ENCODE assay signal across 11 cellular contexts in genomic region chr20:50746138-50746940, GRCh38. TPM values are rescaled to one million over a fixed set of nuclear protein-coding genes. Genes with fewer than 3 reads are reported as not detected.
DNase-seq lines count a peak whose midpoint lies in the region; ATAC-seq and TF ChIP-seq lines count a peak whose summit lies in the region.
"Had no signal": no experiment of that assay in that cellular context is flagged by ENCODE, and none has a peak within 500 bp of the region (broad histone marks: within the 10 kb centered on the region; RNA-seq: fewer than 3 reads in every experiment).

No MANE protein-coding gene starts in this region.

- TF ChIP-seq POLR2A in IMR-90 (IDR thresholded peaks at IDR 0.05; ENCODE audit: low read depth, low read length) (no peak), body of pancreas (IDR thresholded peaks at IDR 0.05) (no peak), ovary (IDR thresholded peaks at IDR 0.05) (no peak)

- H3K79me1 ChIP-seq in IMR-90 (ENCODE audit: low read depth in 1 of 2, low read length in 2 of 2), result peaks cover 0 to 2% of the 10 kb centered on the region in 2 experiments; a peak in 1 of 4 replicates

- no peaks in the 10 kb centered on the region for H3K36me3 ChIP-seq in CD4-positive, alpha-beta memory T cell (ENCODE audit: insufficient read depth, low read length)
- H3K36me3 ChIP-seq in IMR-90 (ENCODE audit: control insufficient read depth, insufficient read depth, low read length) (no peaks in the 10 kb centered on the region), body of pancreas (replicated peaks in 1 of 2; ENCODE audit: insufficient read depth in 1 of 2, low read depth in 2 of 2) (no peaks in the 10 kb centered on the region), ovary (no peaks in the 10 kb centered on the region)

- H4K91ac ChIP-seq in IMR-90 (ENCODE audit: insufficient read depth, low read depth, low read length), result no peak overlapping the region

- TF ChIP-seq CTCF in IMR-90 (conservative IDR thresholded peaks at IDR 0.05; ENCODE audit: low read depth, low read length) (no peak), body of pancreas (IDR thresholded peaks at IDR 0.05) (no peak), nephron (IDR thresholded peaks at IDR 0.05; ENCODE audit: unreplicated experiment in 3 of 3) (no peak), ovary (IDR thresholded peaks at IDR 0.05) (no peak)

- no peak overlapping the region for H4K5ac ChIP-seq in IMR-90 (ENCODE audit: low read depth, low read length)

- H4K8ac ChIP-seq in IMR-90 (ENCODE audit: low read depth in 2 of 2, low read length in 2 of 2), result no peak overlapping the region

- no peak for TF ChIP-seq EP300 in ovary (IDR thresholded peaks at IDR 0.05)

- peaks cover 4 to 17% (median 14%) of the 10 kb centered on the region in 4 donors for H3K4me1 Mint-ChIP-seq in CD4-positive, alpha-beta memory T cell
- H3K4me1 Mint-ChIP-seq in nephron, result peaks cover 40% of the 10 kb centered on the region

- peak overlapping the region; percentile 20; the same call in 1 of the 2 replicates for H2BK120ac ChIP-seq in IMR-90 (ENCODE audit: low read depth, low read length)

- CTCF ChIA-PET in CD4-positive, alpha-beta memory T cell (lab: Charles Lee; ENCODE audit: partially characterized antibody), result interaction anchor here (0.6 to 5.7 kb wide), 3 partner anchors 9 to 581 kb away, joined by 3 to 35 read pairs (median 3); partner anchors contain the start of gene PARD6B
- CTCF ChIA-PET in IMR-90 (lab: Yijun Ruan, JAX), result interaction anchor here (0.6 to 1.5 kb wide), 2 partner anchors 94 to 237 kb away, joined by 4 to 8 read pairs; no protein-coding TSS in a partner anchor

- peaks cover 4% of the 10 kb centered on the region; the same call in 1 of the 2 replicates for H3K9me1 ChIP-seq in IMR-90 (ENCODE audit: insufficient read depth, low read length)

- H2AFZ ChIP-seq in IMR-90 (replicated peaks; ENCODE audit: low read length, poor library complexity), result no peak overlapping the region

- H3K4me1 ChIP-seq in CD4-positive, alpha-beta memory T cell (ENCODE audit: insufficient read depth, low read length), result peaks cover 11% of the 10 kb centered on the region
- peaks cover 15% of the 10 kb centered on the region for H3K4me1 ChIP-seq in IMR-90 (ENCODE audit: control insufficient read depth, insufficient read depth, low read length)
- peaks cover 82% of the 10 kb centered on the region for H3K4me1 ChIP-seq in body of pancreas
- H3K4me1 ChIP-seq in ovary (ENCODE audit: insufficient read depth), result peaks cover 7% of the 10 kb centered on the region

- H3K56ac ChIP-seq in IMR-90 (ENCODE audit: extremely low read depth, insufficient read depth, low read length), result no peak overlapping the region

- peaks cover 4 to 32% of the 10 kb centered on the region in 2 donors for H3K36me3 Mint-ChIP-seq in CD4-positive, alpha-beta memory T cell
- H3K36me3 Mint-ChIP-seq in nephron (ENCODE audit: low read depth), result peaks cover 23% of the 10 kb centered on the region

- POLR2A ChIA-PET in CD4-positive, alpha-beta memory T cell (lab: Charles Lee; ENCODE audit: partially characterized antibody), result no interaction called here
- POLR2A ChIA-PET in IMR-90 (lab: Charles Lee; ENCODE audit: unreplicated experiment), result no interaction called here

- 0 out of 2 replicates have a peak, but pooled peaks have one; percentile 5 for ATAC-seq in IMR-90 (ENCODE audit: low read depth)
- peak; percentile 49 for ATAC-seq in body of pancreas
- ATAC-seq in GM18867 (IDR thresholded peaks at IDR 0.05; ENCODE audit: unreplicated experiment), result no peak

- in situ Hi-C loops in IMR-90 (cut with MboI; ENCODE audit: low sequenced_read_pairs), result loop anchor here (10.0 kb wide), 2 partner anchors 282 to 562 kb away; no protein-coding TSS in a partner anchor

- H3K9me3 ChIP-seq in CD4-positive, alpha-beta memory T cell (ENCODE audit: control insufficient read depth in 1 of 2, low read length in 2 of 2), result no peaks in the 10 kb centered on the region
- H3K9me3 ChIP-seq in IMR-90 (ENCODE audit: control insufficient read depth, insufficient read depth, low read length) (no peaks in the 10 kb centered on the region), body of pancreas (no peaks in the 10 kb centered on the region), ovary (no peaks in the 10 kb centered on the region)

- H3K14ac ChIP-seq in IMR-90 (replicated peaks; ENCODE audit: low read depth, low read length), result no peak overlapping the region

- no peak overlapping the region for H2AK9ac ChIP-seq in IMR-90 (replicated peaks; ENCODE audit: low read depth, low read length, poor library complexity)

- no peak overlapping the region for H2BK20ac ChIP-seq in IMR-90 (ENCODE audit: low read depth, low read length)

- peak overlapping the region in 4 of 7 donors; percentile 3 to 57 (median 32) for H3K27ac Mint-ChIP-seq in CD4-positive, alpha-beta memory T cell
- peak overlapping the region; percentile 76 to 91 (median 87) for H3K27ac Mint-ChIP-seq in nephron

- H3K23ac ChIP-seq in IMR-90 (ENCODE audit: low read depth, low read length), result no peak overlapping the region

- H3K4me3 ChIP-seq in CD4-positive, alpha-beta memory T cell (ENCODE audit: low read length in 2 of 2), result no peak overlapping the region
- H3K4me3 ChIP-seq in IMR-90 (ENCODE audit: insufficient read depth, low read depth, low read length) (no peak overlapping the region), body of pancreas (no peak overlapping the region), ovary (no peak overlapping the region)

- no TSS peak for BruUV-seq in IMR-90 (replicated peaks; lab: Mats Ljungman, UMichigan)

- peak overlapping the region; percentile 10; the same call in 1 of the 2 replicates for H3K9ac ChIP-seq in IMR-90 (ENCODE audit: low read depth, low read length)

- no peak overlapping the region for H2BK15ac ChIP-seq in IMR-90 (ENCODE audit: low read depth, low read length)

- WGBS in IMR-90 (ENCODE audit: extremely low coverage in 2 of 2, insufficient read length in 1 of 2), 2 experiments, result 40% methylated on average over 1 of the region's 3 CpGs; no CpG with 5 or more reads in 1 of the 2 experiments
- WGBS in body of pancreas, 2 donors, result 22 to 25% methylated on average over 3 of the region's 3 CpGs
- WGBS in ovary, 3 donors, result 80 to 83% (median 81%) methylated on average over 3 of the region's 3 CpGs

- TF ChIP-seq RAD21 in IMR-90 (IDR thresholded peaks at IDR 0.05; ENCODE audit: low read length), result no peak

- no peak overlapping the region for H3K4me2 ChIP-seq in IMR-90 (ENCODE audit: low read depth, low read length)

- no peaks in the 10 kb centered on the region for H3K27me3 Mint-ChIP-seq in CD4-positive, alpha-beta memory T cell
- no peaks in the 10 kb centered on the region for H3K27me3 Mint-ChIP-seq in nephron (ENCODE audit: low read depth)
- H3K27me3 Mint-ChIP-seq: activated CD4-positive, alpha-beta T cell treated with anti-CD3 and anti-CD28 coated beads, Interleukin-2, amount 10 ng/mL, durations not matched to agents 7 days and 5 days had no signal

- peak overlapping the region; percentile 30; the same call in 1 of the 2 replicates for H3K4ac ChIP-seq in IMR-90 (ENCODE audit: low read depth, low read length)

- H4K20me1 ChIP-seq in IMR-90 (ENCODE audit: insufficient read depth, low read length), result no peaks in the 10 kb centered on the region

- H3K27me3 ChIP-seq in CD4-positive, alpha-beta memory T cell (ENCODE audit: insufficient read depth, low read length), result no peaks in the 10 kb centered on the region
- no peaks in the 10 kb centered on the region for H3K27me3 ChIP-seq in IMR-90 (ENCODE audit: control insufficient read depth, insufficient read depth, low read length)
- no peaks in the 10 kb centered on the region for H3K27me3 ChIP-seq in body of pancreas
- H3K27me3 ChIP-seq in ovary, result no peaks in the 10 kb centered on the region

- dilution Hi-C loops in IMR-90 (cut with HindIII; ENCODE audit: low sequenced_read_pairs, unreplicated experiment), result no loop called here

- DNase-seq in CD4-positive, alpha-beta memory T cell, result no peak
- DNase-seq in IMR-90 (no peak), body of pancreas (peak in 3 of 4 donors; percentile 32 to 62 (median 37)), ovary (no peak), HUDEP-2 (lab: John Stamatoyannopoulos, UW; ENCODE audit: unreplicated experiment in 76 of 76) (no peak), hippocampal formation (lab: John Stamatoyannopoulos, UW) (no peak)
- DNase-seq: activated CD4-positive, alpha-beta T cell treated with anti-CD3 and anti-CD28 coated beads, Interleukin-2, amount 10 ng/mL, durations not matched to agents 7 days and 5 days; effector memory CD4-positive, alpha-beta T cell; midbrain had no signal

- no peak overlapping the region for H2AK5ac ChIP-seq in IMR-90 (ENCODE audit: low read depth, low read length)

- H2BK5ac ChIP-seq in IMR-90 (ENCODE audit: low read depth, low read length, poor library complexity, severe bottlenecking), result no peak overlapping the region

- H3K18ac ChIP-seq in IMR-90 (ENCODE audit: low read depth, low read length), result no peak overlapping the region

- intact Hi-C loops in CD4-positive, alpha-beta memory T cell (cut with micrococcal nuclease), result no loop called here
- intact Hi-C loops in IMR-90 (cut with micrococcal nuclease) (loop anchor here (10.0 kb wide), 1 partner anchor 282 kb away; no protein-coding TSS in a partner anchor), body of pancreas (cut with DNase I) (no loop called here), ovary (cut with DNase I) (loop anchor here in 2 of 4 donors (5.0 to 10.0 kb wide), 3 partner anchors 119 to 562 kb away; no protein-coding TSS in a partner anchor)

- H3K4me3 Mint-ChIP-seq in CD4-positive, alpha-beta memory T cell, result no peak overlapping the region
- H3K4me3 Mint-ChIP-seq in nephron, result peak overlapping the region; percentile 9 to 17 (median 14)

- no peak overlapping the region for H3K27ac ChIP-seq in CD4-positive, alpha-beta memory T cell (ENCODE audit: low read depth, low read length)
- H3K27ac ChIP-seq in IMR-90 (ENCODE audit: insufficient read depth, low read length), result no peak overlapping the region
- H3K27ac ChIP-seq in body of pancreas, result peak overlapping the region in 3 of 4 donors; percentile 44 to 89 (median 54)
- H3K27ac ChIP-seq in ovary, result peak overlapping the region in 1 of 2 donors; percentile 81

- H3K9me3 Mint-ChIP-seq in CD4-positive, alpha-beta memory T cell, result no peaks in the 10 kb centered on the region
- H3K9me3 Mint-ChIP-seq in nephron, result no peaks in the 10 kb centered on the region
- H3K9me3 Mint-ChIP-seq: activated CD4-positive, alpha-beta T cell treated with anti-CD3 and anti-CD28 coated beads, Interleukin-2, amount 10 ng/mL, durations not matched to agents 7 days and 5 days had no signal

RNA-seq across cellular contexts. Expression of gene PARD6B, which starts 15.0 kb away (rescaled TPM):
- total RNA-seq in CD4-positive, alpha-beta memory T cell, result 10 to 100 TPM; 10.9 to 12.7 TPM
- under 1 TPM; 0.71 to 0.93 TPM for polyA plus RNA-seq in CD4-positive, alpha-beta memory T cell
- total RNA-seq in IMR-90 (2012; rRNA removed) (0.90 and 1.4 TPM in 2 replicates), body of pancreas (1 to 10 TPM; 4.6 to 8.6 TPM), ovary (10 to 100 TPM in 2 of 7 donors, 1 to 10 TPM in 5; 4.5 to 14.4 (median 8.5) TPM)
- polyA plus RNA-seq in IMR-90 (2012; rRNA removed) (0.14 and 0.17 TPM in 2 replicates), ovary (1 to 10 TPM in 1 of 2 donors, under 1 TPM in 1; 0.91 to 1.0 TPM)
- polyA plus RNA-seq in IMR-90 (2012; cell fraction: cytosol; rRNA removed), result 0.05 and 0.08 TPM in 2 replicates
- polyA plus RNA-seq in IMR-90 (2012; cell fraction: nucleus; rRNA removed; ENCODE audit: low replicate concordance), result 0.07 and 0.25 TPM in 2 replicates

RNA-seq across cellular contexts. Expression of gene BCAS4, which starts 48.5 kb away (rescaled TPM):
- total RNA-seq in CD4-positive, alpha-beta memory T cell, result 10 to 100 TPM; 17.6 to 17.8 TPM
- polyA plus RNA-seq in CD4-positive, alpha-beta memory T cell, result 10 to 100 TPM; 10.8 to 14.6 TPM
- total RNA-seq in IMR-90 (2012; rRNA removed), result 40.0 and 47.5 TPM in 2 replicates
- 42.7 and 46.9 TPM in 2 replicates for polyA plus RNA-seq in IMR-90 (2012; rRNA removed)
- polyA plus RNA-seq in IMR-90 (2012; cell fraction: cytosol; rRNA removed), result 29.3 and 63.1 TPM in 2 replicates
- 24.3 and 25.0 TPM in 2 replicates for polyA plus RNA-seq in IMR-90 (2012; cell fraction: nucleus; rRNA removed; ENCODE audit: low replicate concordance)
- 1 to 10 TPM in 1 of 2 donors, under 1 TPM in 1; under 0.01 to 2.3 TPM for total RNA-seq in body of pancreas
- total RNA-seq in ovary, result 1 to 10 TPM; 2.0 to 9.1 (median 3.3) TPM
- 1 to 10 TPM; 2.6 to 2.7 TPM for polyA plus RNA-seq in ovary

RNA-seq across cellular contexts. Expression of gene RIPOR3, which starts 55.0 kb away (rescaled TPM):
- not detected for total RNA-seq in CD4-positive, alpha-beta memory T cell
- polyA plus RNA-seq in CD4-positive, alpha-beta memory T cell, result 1 to 10 TPM in 1 of 2 donors, under 1 TPM in 1; 0.49 to 1.3 TPM
- 0.28 and 0.54 TPM in 2 replicates for total RNA-seq in IMR-90 (2012; rRNA removed)
- polyA plus RNA-seq in IMR-90 (2012; rRNA removed), result 1.7 TPM in 2 replicates
- polyA plus RNA-seq in IMR-90 (2012; cell fraction: cytosol; rRNA removed), result 0.28 and 0.71 TPM in 2 replicates
- 11.7 and 15.4 TPM in 2 replicates for polyA plus RNA-seq in IMR-90 (2012; cell fraction: nucleus; rRNA removed; ENCODE audit: low replicate concordance)
- total RNA-seq in body of pancreas, result 1 to 10 TPM; 2.3 to 6.9 TPM
- 10 to 100 TPM in 2 of 7 donors, 1 to 10 TPM in 5; 1.3 to 22.7 (median 8.0) TPM for total RNA-seq in ovary
- polyA plus RNA-seq in ovary, result 1 to 10 TPM; 1.7 to 9.6 TPM
- total RNA-seq: activated CD4-positive, alpha-beta T cell treated with anti-CD3 and anti-CD28 coated beads, Interleukin-2, amount 10 ng/mL, durations not matched to agents 7 days and 5 days had no signal

Comparison
In these comparisons a context has a peak if more than half of its experiments do, and no peak if none do; other contexts are left out.
1. DNase-seq: peak in body of pancreas (3 of 4); none in CD4-positive, alpha-beta memory T cell (0 of 5), IMR-90 (single experiment), ovary (0 of 5), HUDEP-2 (0 of 76) and hippocampal formation (0 of 2).
2. H3K27ac ChIP-seq: peak in body of pancreas (3 of 4); none in CD4-positive, alpha-beta memory T cell (single experiment) and IMR-90 (single experiment).
3. H3K4me3 Mint-ChIP-seq: peak in nephron (3 of 3); none in CD4-positive, alpha-beta memory T cell (0 of 8).